Comparison of ENCODE assay signal across 2 cellular contexts in the genomic region with DNA sequence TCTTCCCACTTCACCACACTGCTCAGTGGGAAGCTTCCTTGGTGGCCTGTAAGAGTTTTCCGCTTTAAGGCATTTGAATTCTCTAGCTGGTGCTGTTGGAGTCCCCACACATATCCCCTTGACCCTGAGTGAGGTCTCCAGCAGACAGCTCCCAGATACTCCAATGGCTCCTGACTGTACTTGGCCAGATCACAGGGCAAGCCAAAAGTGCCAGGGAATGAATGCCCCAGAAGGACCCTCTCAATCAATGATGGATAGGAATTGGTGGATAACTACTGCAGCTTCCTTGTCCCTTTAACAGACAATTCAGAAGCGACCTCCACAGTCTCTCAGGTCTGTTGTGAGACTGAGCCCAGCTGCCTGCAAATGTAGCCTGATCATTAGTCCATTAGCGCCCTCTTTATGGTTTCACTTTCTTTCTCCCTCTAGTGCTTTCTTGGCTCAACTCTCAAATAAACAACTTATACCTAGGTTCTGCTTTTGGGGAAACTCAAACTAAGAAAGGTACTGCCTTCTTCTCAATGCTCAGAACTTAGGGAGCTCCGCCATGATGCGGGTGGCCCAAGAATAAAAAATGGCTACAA.
TF ChIP-seq lines count a peak whose summit lies in the region.

No MANE protein-coding gene starts in this region.

TF ChIP-seq in SK-N-SH treated with all-trans-retinoic acid at 6 μM for 48 hours, 23 proteins besides CTCF, POLR2A, EP300 and RAD21 (continued from another document):
- TF ChIP-seq PATZ1 (CRISPR knock-in tag; IDR thresholded peaks at IDR 0.05; ENCODE audit: borderline replicate concordance), result no peak
- no peak for TF ChIP-seq ZFP3 (CRISPR knock-in tag; IDR thresholded peaks at IDR 0.05)
- no peak for TF ChIP-seq ZNF565 (CRISPR knock-in tag; conservative IDR thresholded peaks at IDR 0.05; ENCODE audit: low read depth)
- TF ChIP-seq CREB5 (CRISPR knock-in tag; IDR thresholded peaks at IDR 0.05; ENCODE audit: low read depth), result no peak
- no peak for TF ChIP-seq PPARA (CRISPR knock-in tag; IDR thresholded peaks at IDR 0.05; ENCODE audit: borderline replicate concordance)
- TF ChIP-seq, protein P1, sequence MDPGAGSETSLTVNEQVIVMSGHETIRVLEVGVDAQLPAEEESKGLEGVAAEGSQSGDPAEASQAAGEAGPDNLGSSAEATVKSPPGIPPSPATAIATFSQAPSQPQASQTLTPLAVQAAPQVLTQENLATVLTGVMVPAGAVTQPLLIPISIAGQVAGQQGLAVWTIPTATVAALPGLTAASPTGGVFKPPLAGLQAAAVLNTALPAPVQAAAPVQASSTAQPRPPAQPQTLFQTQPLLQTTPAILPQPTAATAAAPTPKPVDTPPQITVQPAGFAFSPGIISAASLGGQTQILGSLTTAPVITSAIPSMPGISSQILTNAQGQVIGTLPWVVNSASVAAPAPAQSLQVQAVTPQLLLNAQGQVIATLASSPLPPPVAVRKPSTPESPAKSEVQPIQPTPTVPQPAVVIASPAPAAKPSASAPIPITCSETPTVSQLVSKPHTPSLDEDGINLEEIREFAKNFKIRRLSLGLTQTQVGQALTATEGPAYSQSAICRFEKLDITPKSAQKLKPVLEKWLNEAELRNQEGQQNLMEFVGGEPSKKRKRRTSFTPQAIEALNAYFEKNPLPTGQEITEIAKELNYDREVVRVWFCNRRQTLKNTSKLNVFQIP (CRISPR knock-in tag; IDR thresholded peaks at IDR 0.05; ENCODE audit: borderline replicate concordance, low read depth), result no peak
- no peak for TF ChIP-seq ZFP30 (CRISPR knock-in tag; IDR thresholded peaks at IDR 0.05)

TF ChIP-seq in SK-N-SH, 30 proteins besides CTCF, POLR2A, EP300 and RAD21 (continued from another document):
- TF ChIP-seq, protein P2, sequence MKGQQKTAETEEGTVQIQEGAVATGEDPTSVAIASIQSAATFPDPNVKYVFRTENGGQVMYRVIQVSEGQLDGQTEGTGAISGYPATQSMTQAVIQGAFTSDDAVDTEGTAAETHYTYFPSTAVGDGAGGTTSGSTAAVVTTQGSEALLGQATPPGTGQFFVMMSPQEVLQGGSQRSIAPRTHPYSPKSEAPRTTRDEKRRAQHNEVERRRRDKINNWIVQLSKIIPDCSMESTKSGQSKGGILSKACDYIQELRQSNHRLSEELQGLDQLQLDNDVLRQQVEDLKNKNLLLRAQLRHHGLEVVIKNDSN (IDR thresholded peaks at IDR 0.05; ENCODE audit: borderline replicate concordance, low read depth), result no peak
- TF ChIP-seq POLR2AphosphoS5 (IDR thresholded peaks at IDR 0.05; ENCODE audit: low read depth, low read length) (no peak), YY1 (IDR thresholded peaks at IDR 0.05; ENCODE audit: low read depth) (no peak), NFIC (IDR thresholded peaks at IDR 0.05; ENCODE audit: borderline replicate concordance) (no peak), MEF2A (IDR thresholded peaks at IDR 0.05; ENCODE audit: borderline replicate concordance, low read depth) (no peak), ELF1 (IDR thresholded peaks at IDR 0.05) (no peak), RXRA (IDR thresholded peaks at IDR 0.05; ENCODE audit: borderline replicate concordance, low read depth) (no peak), IRF3 (IDR thresholded peaks at IDR 0.05; ENCODE audit: low read depth, low read length) (no peak), NRF1 (IDR thresholded peaks at IDR 0.05; ENCODE audit: low read depth, low read length) (no peak), GATA2 (CRISPR knock-in tag; IDR thresholded peaks at IDR 0.05) (no peak), MAX (IDR thresholded peaks at IDR 0.05; ENCODE audit: low read depth) (no peak)
